8 cellular contexts compared by ENCODE assay signal in the genomic region with DNA sequence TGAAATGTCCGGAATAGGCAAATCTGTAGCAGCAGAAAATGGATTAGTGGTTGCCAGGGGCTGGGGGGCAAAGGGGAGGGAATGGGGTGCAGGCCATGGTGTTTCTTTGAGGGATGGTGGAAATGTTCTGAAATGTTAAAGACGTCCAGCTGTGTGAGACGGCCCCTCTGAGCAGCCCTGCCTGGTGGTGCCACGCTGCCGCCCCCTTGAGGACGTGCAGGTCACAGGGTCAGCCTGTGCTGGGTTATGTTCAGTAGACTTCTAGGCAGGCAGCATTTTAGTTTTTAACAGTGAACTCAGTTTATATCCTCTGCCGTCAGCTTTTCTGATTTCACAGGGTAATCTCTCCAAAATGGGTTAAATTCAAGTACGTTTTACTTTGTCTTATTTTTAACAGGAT. TPM values are rescaled to one million over a fixed set of nuclear protein-coding genes. Genes with fewer than 3 reads are reported as not detected.
DNase-seq lines count a peak whose midpoint lies in the region; ATAC-seq and TF ChIP-seq lines count a peak whose summit lies in the region.

No MANE protein-coding gene starts in this region.

- peaks cover 18% of the 10 kb centered on the region for H3K36me3 Mint-ChIP-seq in CD4-positive, CD25-positive, alpha-beta regulatory T cell
- peaks cover 8 to 11% of the 10 kb centered on the region in 2 donors for H3K36me3 Mint-ChIP-seq in naive B cell

- no peak overlapping the region for H2AFZ ChIP-seq in KMS-11 (ENCODE audit: low read depth)

- H3K4me1 Mint-ChIP-seq in CD4-positive, CD25-positive, alpha-beta regulatory T cell: peaks cover 10 to 61% (median 28%) of the 10 kb centered on the region in 4 donors
- peaks cover 35 to 59% (median 35%) of the 10 kb centered on the region in 3 donors for H3K4me1 Mint-ChIP-seq in naive B cell

- no peak for ATAC-seq in CD4-positive, CD25-positive, alpha-beta regulatory T cell (ENCODE audit: low read depth in 2 of 2)
- no peak for ATAC-seq in naive B cell (ENCODE audit: low read depth in 2 of 2)
- no peak for ATAC-seq in GM21528 (IDR thresholded peaks at IDR 0.05; ENCODE audit: low FRiP score, unreplicated experiment)

- H3K4me3 Mint-ChIP-seq in CD4-positive, CD25-positive, alpha-beta regulatory T cell: peak overlapping the region; percentile 15 to 69 (median 36)
- H3K4me3 Mint-ChIP-seq in naive B cell: peak overlapping the region in 6 of 8 donors; percentile 18 to 52 (median 39)

- H3K9me3 ChIP-seq in CD4-positive, CD25-positive, alpha-beta regulatory T cell (ENCODE audit: control insufficient read depth in 2 of 2, low read length in 2 of 2): no peaks in the 10 kb centered on the region

- H3K27me3 Mint-ChIP-seq in CD4-positive, CD25-positive, alpha-beta regulatory T cell: no peaks in the 10 kb centered on the region
- H3K27me3 Mint-ChIP-seq in naive B cell: no peaks in the 10 kb centered on the region

- no peaks in the 10 kb centered on the region for H3K27me3 ChIP-seq in CD4-positive, CD25-positive, alpha-beta regulatory T cell (ENCODE audit: control insufficient read depth, insufficient read depth, low read length)
- no peaks in the 10 kb centered on the region for H3K27me3 ChIP-seq in KMS-11 (ENCODE audit: insufficient read depth, low read depth)

- peak overlapping the region; percentile 97 for H3K27ac ChIP-seq in CD4-positive, CD25-positive, alpha-beta regulatory T cell (ENCODE audit: insufficient read depth, low read length, poor library complexity, severe bottlenecking)
- no peak overlapping the region for H3K27ac ChIP-seq in KMS-11

- DNase-seq in CD4-positive, CD25-positive, alpha-beta regulatory T cell: peak in 2 of 3 donors; percentile 28 to 43
- DNase-seq in activated T-cell treated with anti-CD3 and anti-CD28 coated beads for 48 hours (ENCODE audit: low read depth) (peak; percentile 50), naive B cell (peak; percentile 32), pons (ENCODE audit: low spot score) (no peak), NCI-H1417 (lab: John Stamatoyannopoulos, UW) (no peak), NCI-H2196 (lab: John Stamatoyannopoulos, UW; ENCODE audit: unreplicated experiment) (no peak)

- no peaks in the 10 kb centered on the region for H4K20me1 ChIP-seq in KMS-11 (ENCODE audit: insufficient read depth)

- no peak overlapping the region for H3K9ac ChIP-seq in KMS-11

- H3K36me3 ChIP-seq in CD4-positive, CD25-positive, alpha-beta regulatory T cell (ENCODE audit: control insufficient read depth, insufficient read depth, low read length): peaks cover 49% of the 10 kb centered on the region
- no peaks in the 10 kb centered on the region for H3K36me3 ChIP-seq in KMS-11 (ENCODE audit: insufficient read depth)

- no peak overlapping the region for H3K4me2 ChIP-seq in KMS-11

- H3K79me2 ChIP-seq in KMS-11 (ENCODE audit: insufficient read depth, low read depth): no peaks in the 10 kb centered on the region

- peak; percentile 62 for TF ChIP-seq CTCF in KMS-11 (conservative IDR thresholded peaks at IDR 0.05; ENCODE audit: low read depth, low read length)

- no peaks in the 10 kb centered on the region for H3K9me3 Mint-ChIP-seq in CD4-positive, CD25-positive, alpha-beta regulatory T cell
- no peaks in the 10 kb centered on the region for H3K9me3 Mint-ChIP-seq in naive B cell

- H3K27ac Mint-ChIP-seq in CD4-positive, CD25-positive, alpha-beta regulatory T cell: peak overlapping the region; percentile 76 to 96 (median 92)
- H3K27ac Mint-ChIP-seq in naive B cell: peak overlapping the region; percentile 90 to 99 (median 94)

- H3K4me3 ChIP-seq in CD4-positive, CD25-positive, alpha-beta regulatory T cell (ENCODE audit: low read depth, low read length): no peak overlapping the region
- no peak overlapping the region for H3K4me3 ChIP-seq in KMS-11 (IDR thresholded peaks at IDR 0.05; ENCODE audit: insufficient read depth, low read depth, low read length)

- H3K4me1 ChIP-seq in CD4-positive, CD25-positive, alpha-beta regulatory T cell (ENCODE audit: control insufficient read depth, insufficient read depth, low read length, poor library complexity, severe bottlenecking): peaks cover 31% of the 10 kb centered on the region
- H3K4me1 ChIP-seq in KMS-11 (ENCODE audit: low read depth, poor library complexity, severe bottlenecking): peaks cover 11% of the 10 kb centered on the region

RNA-seq across cellular contexts. Expression of a gene that starts 9.4 kb away (rescaled TPM):
- 65.2 TPM for total RNA-seq in CD4-positive, CD25-positive, alpha-beta regulatory T cell
- polyA plus RNA-seq in CD4-positive, CD25-positive, alpha-beta regulatory T cell: 10 to 100 TPM; 51.0 to 65.0 (median 52.8) TPM
- 10 to 100 TPM; 36.5 to 89.7 (median 71.1) TPM for polyA plus RNA-seq in naive B cell (ENCODE audit: low read depth in 6 of 6)

RNA-seq across cellular contexts. Expression of a gene that starts 58.8 kb away (rescaled TPM):
- total RNA-seq in CD4-positive, CD25-positive, alpha-beta regulatory T cell: 4.8 TPM
- polyA plus RNA-seq in CD4-positive, CD25-positive, alpha-beta regulatory T cell: under 1 TPM in 3 of 4 donors, not detected in 1; 0.15 to 0.71 (median 0.31) TPM
- polyA plus RNA-seq in naive B cell (ENCODE audit: low read depth in 6 of 6): 1 to 10 TPM; 1.4 to 3.5 (median 1.9) TPM

Comparison
In these comparisons a context has a peak if more than half of its experiments do, and no peak if none do; other contexts are left out.
1. DNase-seq: peak in CD4-positive, CD25-positive, alpha-beta regulatory T cell (2 of 3), activated T-cell treated with anti-CD3 and anti-CD28 coated beads for 48 hours (single experiment) and naive B cell (single experiment); none in pons (single experiment), NCI-H1417 (0 of 3) and NCI-H2196 (single experiment).